Comparison of ENCODE assay signal across 8 cellular contexts in genomic region chr6:110813813-110814487, GRCh38. TPM values are rescaled to one million over a fixed set of nuclear protein-coding genes. Genes with fewer than 3 reads are reported as not detected.
DNase-seq lines count a peak whose midpoint lies in the region; ATAC-seq and TF ChIP-seq lines count a peak whose summit lies in the region.

No MANE protein-coding gene starts in this region.

- DNase-seq in NCI-H146 (lab: John Stamatoyannopoulos, UW) (peak; percentile 51), NCI-H146 treated with DMSO at 0.1 percent for 48 hours (lab: John Stamatoyannopoulos, UW; ENCODE audit: unreplicated experiment) (no peak), HuH-7 (ENCODE audit: low spot score) (peak; percentile 23), hepatic stellate cell (ENCODE audit: low spot score) (peak; percentile 4), skeletal muscle cell (ENCODE audit: low read depth) (no peak), NCI-H510A (lab: John Stamatoyannopoulos, UW) (no peak)
- DNase-seq in activated CD8-positive, alpha-beta T cell treated with anti-CD3 and anti-CD28 coated beads for 36 hours: no peak
- no peak for DNase-seq in stimulated activated CD4-positive, alpha-beta T cell treated with anti-CD3 and anti-CD28 coated beads, Interleukin-12 subunit alpha, Interleukin-12 subunit beta, amount 100 ng/mL, for 4 hours

- peaks cover 21% of the 10 kb centered on the region for H3K4me1 Mint-ChIP-seq in activated CD8-positive, alpha-beta T cell treated with anti-CD3 and anti-CD28 coated beads for 36 hours (ENCODE audit: low read depth)

- no peaks in the 10 kb centered on the region for H3K9me3 Mint-ChIP-seq in activated CD8-positive, alpha-beta T cell treated with anti-CD3 and anti-CD28 coated beads for 36 hours

- H3K4me3 Mint-ChIP-seq in activated CD8-positive, alpha-beta T cell treated with anti-CD3 and anti-CD28 coated beads for 36 hours: peak overlapping the region; percentile 99

- CTCF ChIA-PET in activated CD8-positive, alpha-beta T cell treated with anti-CD3 and anti-CD28 coated beads for 36 hours (lab: Charles Lee): interaction anchor here (2.2 to 3.4 kb wide), 2 partner anchors 64 to 132 kb away, joined by 14 to 20 read pairs; no protein-coding TSS in a partner anchor

- no peak for ATAC-seq in activated CD8-positive, alpha-beta T cell treated with anti-CD3 and anti-CD28 coated beads for 36 hours

- no peak for TF ChIP-seq CTCF in activated CD8-positive, alpha-beta T cell treated with anti-CD3 and anti-CD28 coated beads for 36 hours (IDR thresholded peaks at IDR 0.05)

- peak overlapping the region; percentile 85 for H3K27ac Mint-ChIP-seq in activated CD8-positive, alpha-beta T cell treated with anti-CD3 and anti-CD28 coated beads for 36 hours

- peaks cover 3% of the 10 kb centered on the region for H3K27me3 Mint-ChIP-seq in activated CD8-positive, alpha-beta T cell treated with anti-CD3 and anti-CD28 coated beads for 36 hours

- H3K36me3 Mint-ChIP-seq in activated CD8-positive, alpha-beta T cell treated with anti-CD3 and anti-CD28 coated beads for 36 hours (ENCODE audit: low read depth): peaks cover 1% of the 10 kb centered on the region

- intact Hi-C loops in activated CD8-positive, alpha-beta T cell treated with anti-CD3 and anti-CD28 coated beads for 36 hours (cut with micrococcal nuclease): loop anchor here (10.0 kb wide), 1 partner anchor 131 kb away; no protein-coding TSS in a partner anchor

- peak overlapping the region; percentile 64 for H3K4me3 ChIP-seq in skeletal muscle cell (ENCODE audit: low read depth, low read length)

- POLR2A ChIA-PET in activated CD8-positive, alpha-beta T cell treated with anti-CD3 and anti-CD28 coated beads for 36 hours (lab: Charles Lee): interaction anchor here (0.8 to 9.4 kb wide), 10 partner anchors 8 to 161 kb away, joined by 3 to 241 read pairs (median 4); partner anchors contain the start of genes AMD1 and GTF3C6

RNA-seq across cellular contexts. Expression of gene CDK19, which starts 1.3 kb away (rescaled TPM):
- 10 to 100 TPM; 11.8 to 13.1 TPM for total RNA-seq in activated CD8-positive, alpha-beta T cell treated with anti-CD3 and anti-CD28 coated beads for 36 hours

Comparison
In these comparisons a context has a peak if more than half of its experiments do, and no peak if none do; other contexts are left out.
1. DNase-seq: peak in NCI-H146 (single experiment), HuH-7 (single experiment) and hepatic stellate cell (single experiment); none in NCI-H146 treated with DMSO at 0.1 percent for 48 hours (single experiment), activated CD8-positive, alpha-beta T cell treated with anti-CD3 and anti-CD28 coated beads for 36 hours (single experiment), skeletal muscle cell (single experiment), stimulated activated CD4-positive, alpha-beta T cell treated with anti-CD3 and anti-CD28 coated beads, Interleukin-12 subunit alpha, Interleukin-12 subunit beta, amount 100 ng/mL, for 4 hours (single experiment) and NCI-H510A (single experiment).